8 cellular contexts compared by ENCODE assay signal in genomic region chr21:34974162-34974981, GRCh38.
A peak's percentile ranks its signal among the peaks of the same experiment; 100 is the strongest.
DNase-seq lines count a peak whose midpoint lies in the region; ATAC-seq lines count a peak whose summit lies in the region.

No MANE protein-coding gene starts in this region.

- H3K36me3 Mint-ChIP-seq in activated T-helper 17 cell treated with anti-CD3 and anti-CD28 coated beads, Interleukin-2, amount 50 U/mL, for 72 hours (ENCODE audit: low read depth): peaks cover 12% of the 10 kb centered on the region

- H3K27ac Mint-ChIP-seq in activated T-helper 17 cell treated with anti-CD3 and anti-CD28 coated beads, Interleukin-2, amount 50 U/mL, for 72 hours: peak overlapping the region; percentile 91

- H3K4me3 Mint-ChIP-seq in activated T-helper 17 cell treated with anti-CD3 and anti-CD28 coated beads, Interleukin-2, amount 50 U/mL, for 72 hours: peak overlapping the region; percentile 82

- ATAC-seq in HG03439 (IDR thresholded peaks at IDR 0.05; ENCODE audit: unreplicated experiment) (peak; percentile 88), left colon (no peak)
- ATAC-seq in activated T-helper 17 cell treated with anti-CD3 and anti-CD28 coated beads, Interleukin-2, amount 50 U/mL, for 72 hours (replicated peaks): peak; percentile 87

- no peaks in the 10 kb centered on the region for H3K36me3 ChIP-seq in thymus (ENCODE audit: control insufficient read depth, insufficient read depth)

- peak overlapping the region; percentile 48 for H3K4me3 ChIP-seq in thymus (ENCODE audit: low read length)

- no peaks in the 10 kb centered on the region for H3K27me3 Mint-ChIP-seq in activated T-helper 17 cell treated with anti-CD3 and anti-CD28 coated beads, Interleukin-2, amount 50 U/mL, for 72 hours

- intact Hi-C loops in left colon (cut with DNase I, micrococcal nuclease): no loop called here

- 30% methylated on average over 11 of the region's 11 CpGs for WGBS in thymus

- H3K4me1 ChIP-seq in thymus (ENCODE audit: control insufficient read depth, insufficient read depth, low read length): peaks cover 51% of the 10 kb centered on the region

- H3K27me3 ChIP-seq in thymus (ENCODE audit: control insufficient read depth, insufficient read depth): no peaks in the 10 kb centered on the region

- no peaks in the 10 kb centered on the region for H3K9me3 ChIP-seq in thymus (ENCODE audit: control insufficient read depth)

- H3K4me1 Mint-ChIP-seq in activated T-helper 17 cell treated with anti-CD3 and anti-CD28 coated beads, Interleukin-2, amount 50 U/mL, for 72 hours: peaks cover 68% of the 10 kb centered on the region

- H3K27ac ChIP-seq in thymus (ENCODE audit: low read depth): peak overlapping the region; percentile 80

- peak; percentile 60 for DNase-seq in stimulated activated CD4-positive, alpha-beta T cell treated with anti-CD3 and anti-CD28 coated beads, Interleukin-15, amount 100 ng/mL, for 24 hours
- no peak for DNase-seq in stimulated activated CD4-positive, alpha-beta T cell treated with anti-CD3 and anti-CD28 coated beads, Interleukin-12 subunit alpha, Interleukin-12 subunit beta, amount 100 ng/mL, for 4 hours
- DNase-seq in left colon: no peak
- DNase-seq in NCI-H2107 (lab: John Stamatoyannopoulos, UW): no peak
- no peak for DNase-seq in AG08396 (ENCODE audit: low spot score)

- no peaks in the 10 kb centered on the region for H3K9me3 Mint-ChIP-seq in activated T-helper 17 cell treated with anti-CD3 and anti-CD28 coated beads, Interleukin-2, amount 50 U/mL, for 72 hours
